In the genomic region with DNA sequence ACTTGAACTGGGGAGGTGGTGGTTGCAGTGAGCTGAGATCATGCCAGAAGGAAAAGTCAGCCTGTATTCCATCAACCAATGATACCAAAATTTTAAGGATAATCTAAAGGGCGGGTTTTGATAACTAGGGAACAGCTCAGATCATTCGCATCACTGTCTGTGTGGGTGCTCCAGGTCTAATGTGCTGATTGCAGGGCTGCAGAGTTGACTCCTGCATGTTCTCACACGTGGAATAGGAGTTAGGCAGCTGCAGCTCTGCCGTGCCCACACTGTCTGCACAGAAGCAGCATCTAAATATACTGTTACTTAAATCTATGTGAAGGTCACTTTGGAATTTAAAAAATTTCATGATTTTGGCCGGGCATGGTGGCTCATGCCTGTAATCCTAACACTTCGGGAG, we compare ENCODE assay signal across 18 cellular contexts.
"Had no signal": no experiment of that assay in that cellular context is flagged by ENCODE, and none has a peak within 500 bp of the region (broad histone marks: within the 10 kb centered on the region; RNA-seq: fewer than 3 reads in every experiment).

No MANE protein-coding gene starts in this region.

- DNase-seq: colonic mucosa; cortex of kidney; dermis blood vessel endothelial cell; dorsolateral prefrontal cortex; effector CD4-positive, alpha-beta T cell; effector CD8-positive, alpha-beta T cell; effector memory CD4-positive, alpha-beta T cell; effector memory CD8-positive, alpha-beta T cell; endodermal cell; erythroblast; esophagus squamous epithelium; foreskin fibroblast; foreskin keratinocyte; foreskin melanocyte; gastrocnemius medialis; glutamatergic neuron; heart left ventricle; heart right ventricle had no signal
